Comparison of ENCODE assay signal across 16 cellular contexts in the genomic region with DNA sequence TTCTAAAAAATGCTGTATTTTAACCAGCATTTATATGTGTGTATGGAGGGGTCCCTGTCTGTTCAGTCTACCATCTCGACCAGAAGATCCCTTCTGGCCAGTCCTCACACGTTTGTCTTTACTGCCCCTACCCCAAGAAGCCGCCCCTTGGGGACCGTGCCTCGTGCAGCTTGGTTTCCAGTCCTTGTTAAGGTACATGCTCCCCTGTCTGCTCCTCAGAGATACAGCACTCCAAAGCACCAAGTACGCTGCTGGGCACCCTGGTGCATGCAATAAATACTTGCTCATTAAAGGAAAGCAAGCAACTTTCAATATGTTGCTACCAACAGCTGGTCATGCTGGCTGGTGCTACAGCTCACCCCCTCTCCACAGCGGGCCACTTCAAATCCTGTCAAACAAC.
"Had no signal": no experiment of that assay in that cellular context is flagged by ENCODE, and none has a peak within 500 bp of the region (broad histone marks: within the 10 kb centered on the region; RNA-seq: fewer than 3 reads in every experiment).

No MANE protein-coding gene starts in this region.

- H3K4me3 Mint-ChIP-seq: activated naive CD4-positive, alpha-beta T cell treated with anti-CD3 and anti-CD28 coated beads, Interleukin-2, amount 10 ng/mL, durations not matched to agents 7 days and 5 days had no signal

- ATAC-seq: activated CD4-positive, CD25-positive, alpha-beta regulatory T cell treated with anti-CD3 and anti-CD28 coated beads, Interleukin-2, amount 50 U/mL, for 24 hours; gastroesophageal sphincter; heart right ventricle; lower lobe of right lung; pancreas had no signal

- H3K27ac Mint-ChIP-seq: activated naive CD4-positive, alpha-beta T cell treated with anti-CD3 and anti-CD28 coated beads, Interleukin-2, amount 10 ng/mL, durations not matched to agents 7 days and 5 days; activated T-helper 2 cell treated with anti-CD3 and anti-CD28 coated beads, Interferon-gamma antibody, Interleukin-2, Interleukin-4, amounts not matched to agents 10 μg/mL and 5 μg/mL and 100 μg/mL, durations not matched to agents 14 hours and 24 hours and 36 hours had no signal

- H3K4me3 ChIP-seq: dorsolateral prefrontal cortex, gastroesophageal sphincter, heart right ventricle, lower lobe of right lung, pancreas, suprapubic skin had no signal

- H3K36me3 Mint-ChIP-seq: activated naive CD4-positive, alpha-beta T cell treated with anti-CD3 and anti-CD28 coated beads, Interleukin-2, amount 10 ng/mL, durations not matched to agents 7 days and 5 days had no signal

- H3K9me3 ChIP-seq: gastroesophageal sphincter, heart right ventricle, lower lobe of right lung, pancreas, suprapubic skin had no signal

- H3K27ac ChIP-seq: gastroesophageal sphincter, heart right ventricle, lower lobe of right lung, pancreas, suprapubic skin had no signal

- H3K27me3 ChIP-seq: dorsolateral prefrontal cortex, gastroesophageal sphincter, heart right ventricle, pancreas, suprapubic skin had no signal

- H3K36me3 ChIP-seq: heart right ventricle, lower lobe of right lung, pancreas had no signal

- H3K9me3 Mint-ChIP-seq: activated naive CD4-positive, alpha-beta T cell treated with anti-CD3 and anti-CD28 coated beads, Interleukin-2, amount 10 ng/mL, durations not matched to agents 7 days and 5 days; activated T-helper 2 cell treated with anti-CD3 and anti-CD28 coated beads, Interferon-gamma antibody, Interleukin-2, Interleukin-4, amounts not matched to agents 10 μg/mL and 5 μg/mL and 100 μg/mL, durations not matched to agents 14 hours and 24 hours and 36 hours had no signal

- DNase-seq: activated naive CD4-positive, alpha-beta T cell treated with anti-CD3 and anti-CD28 coated beads, Interleukin-2, amount 10 ng/mL, durations not matched to agents 7 days and 5 days; activated T-cell treated with anti-CD3 and anti-CD28 coated beads for 4 hours; heart right ventricle; lower lobe of right lung; midbrain; stimulated activated CD4-positive, alpha-beta T cell treated with anti-CD3 and anti-CD28 coated beads, Interleukin-15, amount 100 ng/mL, for 24 hours; stimulated activated CD4-positive, alpha-beta T cell treated with anti-CD3 and anti-CD28 coated beads, Interleukin-4, amount 100 ng/mL, for 24 hours; stimulated activated CD8-positive, alpha-beta memory T cell treated with anti-CD3 and anti-CD28 coated beads, Interleukin-4, amount 100 ng/mL, for 48 hours; stimulated activated naive CD4-positive, alpha-beta T cell treated with Interleukin-2 at 50 U/mL for 16 hours; trophoblast cell had no signal
